Comparison of ENCODE assay signal across 14 cellular contexts in genomic region chr7:118040562-118040961, GRCh38.
DNase-seq lines count a peak whose midpoint lies in the region; ATAC-seq and TF ChIP-seq lines count a peak whose summit lies in the region.
"Had no signal": no experiment of that assay in that cellular context is flagged by ENCODE, and none has a peak within 500 bp of the region (broad histone marks: within the 10 kb centered on the region; RNA-seq: fewer than 3 reads in every experiment).

No MANE protein-coding gene starts in this region.

- no peaks in the 10 kb centered on the region for H3K4me1 Mint-ChIP-seq in activated T-helper 17 cell treated with anti-CD3 and anti-CD28 coated beads, Interleukin-2, amount 50 U/mL, for 72 hours
- H3K4me1 Mint-ChIP-seq: endodermal cell had no signal

- no peaks in the 10 kb centered on the region for H3K4me1 ChIP-seq in ascending aorta
- H3K4me1 ChIP-seq in gastroesophageal sphincter: no peaks in the 10 kb centered on the region

- DNase-seq in ascending aorta (ENCODE audit: low spot score in 2 of 2): no peak
- no peak for DNase-seq in COLO668 (lab: John Stamatoyannopoulos, UW; ENCODE audit: unreplicated experiment)
- DNase-seq: endodermal cell, glutamatergic neuron, NCI-H526 treated with DMSO at 0.1 percent for 48 hours, small intestine had no signal

- intact Hi-C loops in ascending aorta (cut with DNase I): no loop called here

- H3K9me3 ChIP-seq in ascending aorta (no peaks in the 10 kb centered on the region), gastroesophageal sphincter (no peaks in the 10 kb centered on the region)

- H3K27me3 ChIP-seq in ascending aorta (no peaks in the 10 kb centered on the region), gastroesophageal sphincter (no peaks in the 10 kb centered on the region)

- no peak overlapping the region for H3K4me3 Mint-ChIP-seq in activated T-helper 17 cell treated with anti-CD3 and anti-CD28 coated beads, Interleukin-2, amount 50 U/mL, for 72 hours
- H3K4me3 Mint-ChIP-seq: endodermal cell, type B pancreatic cell had no signal

- H3K36me3 Mint-ChIP-seq in activated T-helper 17 cell treated with anti-CD3 and anti-CD28 coated beads, Interleukin-2, amount 50 U/mL, for 72 hours (ENCODE audit: low read depth): no peaks in the 10 kb centered on the region
- H3K36me3 Mint-ChIP-seq: type B pancreatic cell had no signal

- TF ChIP-seq EP300 in gastroesophageal sphincter (IDR thresholded peaks at IDR 0.05): no peak

- H3K27ac ChIP-seq in ascending aorta (no peak overlapping the region), gastroesophageal sphincter (no peak overlapping the region)

- no peaks in the 10 kb centered on the region for H3K9me3 Mint-ChIP-seq in activated T-helper 17 cell treated with anti-CD3 and anti-CD28 coated beads, Interleukin-2, amount 50 U/mL, for 72 hours
- H3K9me3 Mint-ChIP-seq: endodermal cell, type B pancreatic cell had no signal

- H3K36me3 ChIP-seq in ascending aorta (no peaks in the 10 kb centered on the region), gastroesophageal sphincter (no peaks in the 10 kb centered on the region)

- peaks cover 8% of the 10 kb centered on the region for H3K27me3 Mint-ChIP-seq in activated T-helper 17 cell treated with anti-CD3 and anti-CD28 coated beads, Interleukin-2, amount 50 U/mL, for 72 hours
- H3K27me3 Mint-ChIP-seq: type B pancreatic cell had no signal

- ATAC-seq in GM18505 (IDR thresholded peaks at IDR 0.05; ENCODE audit: unreplicated experiment) (peak; percentile 71), GM19438 (IDR thresholded peaks at IDR 0.05; ENCODE audit: low read depth, unreplicated experiment) (peak; percentile 84), HG02840 (IDR thresholded peaks at IDR 0.05; ENCODE audit: low FRiP score, unreplicated experiment) (peak; percentile 81), HG03460 (IDR thresholded peaks at IDR 0.05; ENCODE audit: unreplicated experiment) (peak; percentile 87), gastroesophageal sphincter (no peak)
- ATAC-seq in activated T-helper 17 cell treated with anti-CD3 and anti-CD28 coated beads, Interleukin-2, amount 50 U/mL, for 72 hours (replicated peaks): no peak
- ATAC-seq: activated CD4-positive, CD25-positive, alpha-beta regulatory T cell treated with anti-CD3 and anti-CD28 coated beads, Interleukin-2, amount 50 U/mL, for 24 hours had no signal

- WGBS in gastroesophageal sphincter (ENCODE audit: low coverage in 1 of 2), 2 donors: 75 to 79% methylated on average over 2 of the region's 2 CpGs

- H3K4me3 ChIP-seq in ascending aorta: no peak overlapping the region
- H3K4me3 ChIP-seq in gastroesophageal sphincter: no peak overlapping the region

- TF ChIP-seq POLR2A in GM18505 (IDR thresholded peaks at IDR 0.05; ENCODE audit: borderline replicate concordance, extremely low read depth, insufficient read depth, insufficient read length) (no peak), gastroesophageal sphincter (IDR thresholded peaks at IDR 0.05) (no peak)

- TF ChIP-seq CTCF in ascending aorta (IDR thresholded peaks at IDR 0.05) (no peak), gastroesophageal sphincter (IDR thresholded peaks at IDR 0.05) (no peak)

- no peak overlapping the region for H3K27ac Mint-ChIP-seq in activated T-helper 17 cell treated with anti-CD3 and anti-CD28 coated beads, Interleukin-2, amount 50 U/mL, for 72 hours
- H3K27ac Mint-ChIP-seq: endodermal cell, type B pancreatic cell had no signal

Comparison
In these comparisons a context has a peak if more than half of its experiments do, and no peak if none do; other contexts are left out.
1. ATAC-seq: peak in GM18505 (single experiment), GM19438 (single experiment), HG02840 (single experiment) and HG03460 (single experiment); none in activated T-helper 17 cell treated with anti-CD3 and anti-CD28 coated beads, Interleukin-2, amount 50 U/mL, for 72 hours (single experiment) and gastroesophageal sphincter (single experiment).